Comparison of ENCODE assay signal across 1 cellular context in the genomic region with DNA sequence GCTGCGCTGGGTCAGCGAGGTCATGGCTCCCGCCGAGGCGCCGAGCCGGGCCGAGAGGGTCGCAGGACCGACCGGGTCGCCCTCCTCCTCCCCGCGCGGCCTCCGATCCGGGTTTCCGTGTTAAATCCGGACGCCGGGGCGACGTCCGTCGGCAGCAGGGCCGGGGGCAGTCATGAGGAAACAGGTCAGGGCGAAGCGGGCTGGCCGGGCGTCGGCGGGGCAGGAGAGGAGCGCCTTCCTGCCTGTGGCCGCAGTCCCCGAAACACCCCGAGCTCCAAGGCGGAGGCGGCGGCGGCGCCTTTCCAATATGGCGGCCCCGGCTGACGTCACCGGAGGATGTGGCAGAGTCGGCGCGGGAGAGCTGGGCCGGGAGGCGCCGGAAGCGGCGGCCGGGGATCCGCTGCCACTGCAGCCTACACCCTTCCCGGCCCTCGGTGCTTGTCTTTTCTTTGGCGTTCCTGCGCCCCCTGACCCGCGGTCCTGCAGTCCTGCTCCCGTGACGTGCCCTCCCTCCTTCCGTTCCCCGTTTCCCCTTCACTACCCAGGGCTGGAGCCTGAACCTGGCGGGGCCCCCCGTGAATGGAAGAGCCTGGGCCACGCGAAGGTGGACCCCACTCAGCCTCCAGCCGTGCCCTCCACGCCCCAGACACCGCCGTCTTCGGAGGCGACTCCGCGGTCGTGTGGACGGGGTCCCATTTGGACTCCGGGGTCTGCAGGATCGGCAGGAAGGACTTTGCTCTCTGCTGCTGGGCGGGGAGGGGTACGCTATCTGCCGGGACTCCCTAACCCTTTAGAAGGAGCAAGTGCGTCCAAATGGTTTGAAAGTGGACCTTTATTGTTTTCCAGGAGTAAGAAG.
TF ChIP-seq lines count a peak whose summit lies in the region.

A gene (minus strand): TSS at position 309 of the 856 bp plus-strand sequence. CDS start 285 bp downstream, at position 24.

TF ChIP-seq in GM12878, 131 proteins besides CTCF, POLR2A, EP300 and RAD21 (continued from another document):
- TF ChIP-seq, protein P1, sequence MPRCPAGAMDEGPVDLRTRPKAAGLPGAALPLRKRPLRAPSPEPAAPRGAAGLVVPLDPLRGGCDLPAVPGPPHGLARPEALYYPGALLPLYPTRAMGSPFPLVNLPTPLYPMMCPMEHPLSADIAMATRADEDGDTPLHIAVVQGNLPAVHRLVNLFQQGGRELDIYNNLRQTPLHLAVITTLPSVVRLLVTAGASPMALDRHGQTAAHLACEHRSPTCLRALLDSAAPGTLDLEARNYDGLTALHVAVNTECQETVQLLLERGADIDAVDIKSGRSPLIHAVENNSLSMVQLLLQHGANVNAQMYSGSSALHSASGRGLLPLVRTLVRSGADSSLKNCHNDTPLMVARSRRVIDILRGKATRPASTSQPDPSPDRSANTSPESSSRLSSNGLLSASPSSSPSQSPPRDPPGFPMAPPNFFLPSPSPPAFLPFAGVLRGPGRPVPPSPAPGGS (IDR thresholded peaks at IDR 0.05; ENCODE audit: borderline replicate concordance, insufficient read depth, low read depth, low read length, poor library complexity, severe bottlenecking): peak; percentile 62
- peak; percentile 33; the same call in 1 of the 2 replicates for TF ChIP-seq CBX5 (IDR thresholded peaks at IDR 0.05; ENCODE audit: low read depth)
- TF ChIP-seq EGR1 (IDR thresholded peaks at IDR 0.05; ENCODE audit: borderline replicate concordance in 1 of 2, low read depth in 2 of 2, low read length in 2 of 2): peak in 1 of 2 experiments; percentile 78; a peak in 2 of 3 replicates
- TF ChIP-seq IKZF1 (conservative IDR thresholded peaks at IDR 0.05): peak; percentile 90
- TF ChIP-seq, protein P2, sequence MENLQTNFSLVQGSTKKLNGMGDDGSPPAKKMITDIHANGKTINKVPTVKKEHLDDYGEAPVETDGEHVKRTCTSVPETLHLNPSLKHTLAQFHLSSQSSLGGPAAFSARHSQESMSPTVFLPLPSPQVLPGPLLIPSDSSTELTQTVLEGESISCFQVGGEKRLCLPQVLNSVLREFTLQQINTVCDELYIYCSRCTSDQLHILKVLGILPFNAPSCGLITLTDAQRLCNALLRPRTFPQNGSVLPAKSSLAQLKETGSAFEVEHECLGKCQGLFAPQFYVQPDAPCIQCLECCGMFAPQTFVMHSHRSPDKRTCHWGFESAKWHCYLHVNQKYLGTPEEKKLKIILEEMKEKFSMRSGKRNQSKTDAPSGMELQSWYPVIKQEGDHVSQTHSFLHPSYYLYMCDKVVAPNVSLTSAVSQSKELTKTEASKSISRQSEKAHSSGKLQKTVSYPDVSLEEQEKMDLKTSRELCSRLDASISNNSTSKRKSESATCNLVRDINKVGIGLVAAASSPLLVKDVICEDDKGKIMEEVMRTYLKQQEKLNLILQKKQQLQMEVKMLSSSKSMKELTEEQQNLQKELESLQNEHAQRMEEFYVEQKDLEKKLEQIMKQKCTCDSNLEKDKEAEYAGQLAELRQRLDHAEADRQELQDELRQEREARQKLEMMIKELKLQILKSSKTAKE (IDR thresholded peaks at IDR 0.05; ENCODE audit: low read depth, poor library complexity, severe bottlenecking): no peak
- TF ChIP-seq, protein P3, sequence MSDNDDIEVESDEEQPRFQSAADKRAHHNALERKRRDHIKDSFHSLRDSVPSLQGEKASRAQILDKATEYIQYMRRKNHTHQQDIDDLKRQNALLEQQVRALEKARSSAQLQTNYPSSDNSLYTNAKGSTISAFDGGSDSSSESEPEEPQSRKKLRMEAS (IDR thresholded peaks at IDR 0.05; ENCODE audit: low read depth, low read length): peak; percentile 36; the same call in 1 of the 2 replicates
- TF ChIP-seq SMAD5 (IDR thresholded peaks at IDR 0.05; ENCODE audit: low read depth): peak; percentile 82
- TF ChIP-seq, protein P4, sequence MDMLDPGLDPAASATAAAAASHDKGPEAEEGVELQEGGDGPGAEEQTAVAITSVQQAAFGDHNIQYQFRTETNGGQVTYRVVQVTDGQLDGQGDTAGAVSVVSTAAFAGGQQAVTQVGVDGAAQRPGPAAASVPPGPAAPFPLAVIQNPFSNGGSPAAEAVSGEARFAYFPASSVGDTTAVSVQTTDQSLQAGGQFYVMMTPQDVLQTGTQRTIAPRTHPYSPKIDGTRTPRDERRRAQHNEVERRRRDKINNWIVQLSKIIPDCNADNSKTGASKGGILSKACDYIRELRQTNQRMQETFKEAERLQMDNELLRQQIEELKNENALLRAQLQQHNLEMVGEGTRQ (IDR thresholded peaks at IDR 0.05; ENCODE audit: borderline replicate concordance, low read depth, low read length): no peak
- peak; percentile 80 for TF ChIP-seq EED (IDR thresholded peaks at IDR 0.05; ENCODE audit: low read depth)
- TF ChIP-seq, protein P5, sequence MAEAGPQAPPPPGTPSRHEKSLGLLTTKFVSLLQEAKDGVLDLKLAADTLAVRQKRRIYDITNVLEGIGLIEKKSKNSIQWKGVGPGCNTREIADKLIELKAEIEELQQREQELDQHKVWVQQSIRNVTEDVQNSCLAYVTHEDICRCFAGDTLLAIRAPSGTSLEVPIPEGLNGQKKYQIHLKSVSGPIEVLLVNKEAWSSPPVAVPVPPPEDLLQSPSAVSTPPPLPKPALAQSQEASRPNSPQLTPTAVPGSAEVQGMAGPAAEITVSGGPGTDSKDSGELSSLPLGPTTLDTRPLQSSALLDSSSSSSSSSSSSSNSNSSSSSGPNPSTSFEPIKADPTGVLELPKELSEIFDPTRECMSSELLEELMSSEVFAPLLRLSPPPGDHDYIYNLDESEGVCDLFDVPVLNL (IDR thresholded peaks at IDR 0.05; ENCODE audit: low read depth, low read length): no peak; the same call in 1 of the 2 replicates
- TF ChIP-seq MXI1 (IDR thresholded peaks at IDR 0.05; ENCODE audit: low read depth, low read length): peak; percentile 44
- peak; percentile 96 for TF ChIP-seq ATF7 (IDR thresholded peaks at IDR 0.05; ENCODE audit: low read depth)
- TF ChIP-seq, protein P6, sequence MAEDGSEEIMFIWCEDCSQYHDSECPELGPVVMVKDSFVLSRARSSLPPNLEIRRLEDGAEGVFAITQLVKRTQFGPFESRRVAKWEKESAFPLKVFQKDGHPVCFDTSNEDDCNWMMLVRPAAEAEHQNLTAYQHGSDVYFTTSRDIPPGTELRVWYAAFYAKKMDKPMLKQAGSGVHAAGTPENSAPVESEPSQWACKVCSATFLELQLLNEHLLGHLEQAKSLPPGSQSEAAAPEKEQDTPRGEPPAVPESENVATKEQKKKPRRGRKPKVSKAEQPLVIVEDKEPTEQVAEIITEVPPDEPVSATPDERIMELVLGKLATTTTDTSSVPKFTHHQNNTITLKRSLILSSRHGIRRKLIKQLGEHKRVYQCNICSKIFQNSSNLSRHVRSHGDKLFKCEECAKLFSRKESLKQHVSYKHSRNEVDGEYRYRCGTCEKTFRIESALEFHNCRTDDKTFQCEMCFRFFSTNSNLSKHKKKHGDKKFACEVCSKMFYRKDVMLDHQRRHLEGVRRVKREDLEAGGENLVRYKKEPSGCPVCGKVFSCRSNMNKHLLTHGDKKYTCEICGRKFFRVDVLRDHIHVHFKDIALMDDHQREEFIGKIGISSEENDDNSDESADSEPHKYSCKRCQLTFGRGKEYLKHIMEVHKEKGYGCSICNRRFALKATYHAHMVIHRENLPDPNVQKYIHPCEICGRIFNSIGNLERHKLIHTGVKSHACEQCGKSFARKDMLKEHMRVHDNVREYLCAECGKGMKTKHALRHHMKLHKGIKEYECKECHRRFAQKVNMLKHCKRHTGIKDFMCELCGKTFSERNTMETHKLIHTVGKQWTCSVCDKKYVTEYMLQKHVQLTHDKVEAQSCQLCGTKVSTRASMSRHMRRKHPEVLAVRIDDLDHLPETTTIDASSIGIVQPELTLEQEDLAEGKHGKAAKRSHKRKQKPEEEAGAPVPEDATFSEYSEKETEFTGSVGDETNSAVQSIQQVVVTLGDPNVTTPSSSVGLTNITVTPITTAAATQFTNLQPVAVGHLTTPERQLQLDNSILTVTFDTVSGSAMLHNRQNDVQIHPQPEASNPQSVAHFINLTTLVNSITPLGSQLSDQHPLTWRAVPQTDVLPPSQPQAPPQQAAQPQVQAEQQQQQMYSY (CRISPR knock-in tag; IDR thresholded peaks at IDR 0.05): no peak
- peak; percentile 85 for TF ChIP-seq NBN (IDR thresholded peaks at IDR 0.05)
- peak; percentile 63 for TF ChIP-seq CBFB (IDR thresholded peaks at IDR 0.05; ENCODE audit: low read depth)
- TF ChIP-seq PAX5 (IDR thresholded peaks at IDR 0.05; ENCODE audit: borderline replicate concordance, low read depth, low read length): no peak
- TF ChIP-seq CHD4 (IDR thresholded peaks at IDR 0.05): no peak
- TF ChIP-seq CREB1 (IDR thresholded peaks at IDR 0.05; ENCODE audit: low read depth): peak; percentile 95
- TF ChIP-seq TCF12 (IDR thresholded peaks at IDR 0.05; ENCODE audit: low read depth, low read length): 0 out of 2 replicates have a peak, but pooled peaks have one; percentile 40
- peak; percentile 25; the same call in 1 of the 2 replicates for TF ChIP-seq HCFC1 (IDR thresholded peaks at IDR 0.05; ENCODE audit: low read length)
- no peak for TF ChIP-seq ZNF622 (IDR thresholded peaks at IDR 0.05)
- TF ChIP-seq RUNX3 (IDR thresholded peaks at IDR 0.05; ENCODE audit: low read length): peak; percentile 54; the same call in 1 of the 2 replicates
- no peak for TF ChIP-seq ZNF207 (IDR thresholded peaks at IDR 0.05; ENCODE audit: borderline replicate concordance)
- no peak for TF ChIP-seq PAX8 (IDR thresholded peaks at IDR 0.05)
- no peak for TF ChIP-seq SREBF1 (IDR thresholded peaks at IDR 0.05; ENCODE audit: low read length)
- TF ChIP-seq, protein P7, sequence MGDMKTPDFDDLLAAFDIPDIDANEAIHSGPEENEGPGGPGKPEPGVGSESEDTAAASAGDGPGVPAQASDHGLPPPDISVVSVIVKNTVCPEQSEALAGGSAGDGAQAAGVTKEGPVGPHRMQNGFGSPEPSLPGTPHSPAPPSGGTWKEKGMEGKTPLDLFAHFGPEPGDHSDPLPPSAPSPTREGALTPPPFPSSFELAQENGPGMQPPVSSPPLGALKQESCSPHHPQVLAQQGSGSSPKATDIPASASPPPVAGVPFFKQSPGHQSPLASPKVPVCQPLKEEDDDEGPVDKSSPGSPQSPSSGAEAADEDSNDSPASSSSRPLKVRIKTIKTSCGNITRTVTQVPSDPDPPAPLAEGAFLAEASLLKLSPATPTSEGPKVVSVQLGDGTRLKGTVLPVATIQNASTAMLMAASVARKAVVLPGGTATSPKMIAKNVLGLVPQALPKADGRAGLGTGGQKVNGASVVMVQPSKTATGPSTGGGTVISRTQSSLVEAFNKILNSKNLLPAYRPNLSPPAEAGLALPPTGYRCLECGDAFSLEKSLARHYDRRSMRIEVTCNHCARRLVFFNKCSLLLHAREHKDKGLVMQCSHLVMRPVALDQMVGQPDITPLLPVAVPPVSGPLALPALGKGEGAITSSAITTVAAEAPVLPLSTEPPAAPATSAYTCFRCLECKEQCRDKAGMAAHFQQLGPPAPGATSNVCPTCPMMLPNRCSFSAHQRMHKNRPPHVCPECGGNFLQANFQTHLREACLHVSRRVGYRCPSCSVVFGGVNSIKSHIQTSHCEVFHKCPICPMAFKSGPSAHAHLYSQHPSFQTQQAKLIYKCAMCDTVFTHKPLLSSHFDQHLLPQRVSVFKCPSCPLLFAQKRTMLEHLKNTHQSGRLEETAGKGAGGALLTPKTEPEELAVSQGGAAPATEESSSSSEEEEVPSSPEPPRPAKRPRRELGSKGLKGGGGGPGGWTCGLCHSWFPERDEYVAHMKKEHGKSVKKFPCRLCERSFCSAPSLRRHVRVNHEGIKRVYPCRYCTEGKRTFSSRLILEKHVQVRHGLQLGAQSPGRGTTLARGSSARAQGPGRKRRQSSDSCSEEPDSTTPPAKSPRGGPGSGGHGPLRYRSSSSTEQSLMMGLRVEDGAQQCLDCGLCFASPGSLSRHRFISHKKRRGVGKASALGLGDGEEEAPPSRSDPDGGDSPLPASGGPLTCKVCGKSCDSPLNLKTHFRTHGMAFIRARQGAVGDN (IDR thresholded peaks at IDR 0.05): peak; percentile 66
- TF ChIP-seq NR2C1 (IDR thresholded peaks at IDR 0.05): no peak
- TF ChIP-seq, protein P8, sequence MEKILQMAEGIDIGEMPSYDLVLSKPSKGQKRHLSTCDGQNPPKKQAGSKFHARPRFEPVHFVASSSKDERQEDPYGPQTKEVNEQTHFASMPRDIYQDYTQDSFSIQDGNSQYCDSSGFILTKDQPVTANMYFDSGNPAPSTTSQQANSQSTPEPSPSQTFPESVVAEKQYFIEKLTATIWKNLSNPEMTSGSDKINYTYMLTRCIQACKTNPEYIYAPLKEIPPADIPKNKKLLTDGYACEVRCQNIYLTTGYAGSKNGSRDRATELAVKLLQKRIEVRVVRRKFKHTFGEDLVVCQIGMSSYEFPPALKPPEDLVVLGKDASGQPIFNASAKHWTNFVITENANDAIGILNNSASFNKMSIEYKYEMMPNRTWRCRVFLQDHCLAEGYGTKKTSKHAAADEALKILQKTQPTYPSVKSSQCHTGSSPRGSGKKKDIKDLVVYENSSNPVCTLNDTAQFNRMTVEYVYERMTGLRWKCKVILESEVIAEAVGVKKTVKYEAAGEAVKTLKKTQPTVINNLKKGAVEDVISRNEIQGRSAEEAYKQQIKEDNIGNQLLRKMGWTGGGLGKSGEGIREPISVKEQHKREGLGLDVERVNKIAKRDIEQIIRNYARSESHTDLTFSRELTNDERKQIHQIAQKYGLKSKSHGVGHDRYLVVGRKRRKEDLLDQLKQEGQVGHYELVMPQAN (conservative IDR thresholded peaks at IDR 0.05): peak; percentile 44; the same call in 1 of the 2 replicates
- peak; percentile 95 for TF ChIP-seq NR2F1 (conservative IDR thresholded peaks at IDR 0.05)
- TF ChIP-seq, protein P9, sequence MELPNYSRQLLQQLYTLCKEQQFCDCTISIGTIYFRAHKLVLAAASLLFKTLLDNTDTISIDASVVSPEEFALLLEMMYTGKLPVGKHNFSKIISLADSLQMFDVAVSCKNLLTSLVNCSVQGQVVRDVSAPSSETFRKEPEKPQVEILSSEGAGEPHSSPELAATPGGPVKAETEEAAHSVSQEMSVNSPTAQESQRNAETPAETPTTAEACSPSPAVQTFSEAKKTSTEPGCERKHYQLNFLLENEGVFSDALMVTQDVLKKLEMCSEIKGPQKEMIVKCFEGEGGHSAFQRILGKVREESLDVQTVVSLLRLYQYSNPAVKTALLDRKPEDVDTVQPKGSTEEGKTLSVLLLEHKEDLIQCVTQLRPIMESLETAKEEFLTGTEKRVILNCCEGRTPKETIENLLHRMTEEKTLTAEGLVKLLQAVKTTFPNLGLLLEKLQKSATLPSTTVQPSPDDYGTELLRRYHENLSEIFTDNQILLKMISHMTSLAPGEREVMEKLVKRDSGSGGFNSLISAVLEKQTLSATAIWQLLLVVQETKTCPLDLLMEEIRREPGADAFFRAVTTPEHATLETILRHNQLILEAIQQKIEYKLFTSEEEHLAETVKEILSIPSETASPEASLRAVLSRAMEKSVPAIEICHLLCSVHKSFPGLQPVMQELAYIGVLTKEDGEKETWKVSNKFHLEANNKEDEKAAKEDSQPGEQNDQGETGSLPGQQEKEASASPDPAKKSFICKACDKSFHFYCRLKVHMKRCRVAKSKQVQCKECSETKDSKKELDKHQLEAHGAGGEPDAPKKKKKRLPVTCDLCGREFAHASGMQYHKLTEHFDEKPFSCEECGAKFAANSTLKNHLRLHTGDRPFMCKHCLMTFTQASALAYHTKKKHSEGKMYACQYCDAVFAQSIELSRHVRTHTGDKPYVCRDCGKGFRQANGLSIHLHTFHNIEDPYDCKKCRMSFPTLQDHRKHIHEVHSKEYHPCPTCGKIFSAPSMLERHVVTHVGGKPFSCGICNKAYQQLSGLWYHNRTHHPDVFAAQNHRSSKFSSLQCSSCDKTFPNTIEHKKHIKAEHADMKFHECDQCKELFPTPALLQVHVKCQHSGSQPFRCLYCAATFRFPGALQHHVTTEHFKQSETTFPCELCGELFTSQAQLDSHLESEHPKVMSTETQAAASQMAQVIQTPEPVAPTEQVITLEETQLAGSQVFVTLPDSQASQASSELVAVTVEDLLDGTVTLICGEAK (IDR thresholded peaks at IDR 0.05; ENCODE audit: borderline replicate concordance): peak; percentile 74
TF ChIP-seq in GM12878: peak in this region for 49.
